Comparison of ENCODE assay signal across 22 cellular contexts in genomic region chr9:15738011-15738410, GRCh38.
A peak's percentile ranks its signal among the peaks of the same experiment; 100 is the strongest.
DNase-seq lines count a peak whose midpoint lies in the region; ATAC-seq, FAIRE-seq and TF ChIP-seq lines count a peak whose summit lies in the region.
"Had no signal": no experiment of that assay in that cellular context is flagged by ENCODE, and none has a peak within 500 bp of the region (broad histone marks: within the 10 kb centered on the region; RNA-seq: fewer than 3 reads in every experiment).

No MANE protein-coding gene starts in this region.

- no peak overlapping the region for H3K27ac ChIP-seq in A549
- H3K27ac ChIP-seq: C4-2B, heart right ventricle, tibial nerve, WERI-Rb-1 had no signal

- TF ChIP-seq RAD21 in A549 (conservative IDR thresholded peaks at IDR 0.05 in 1 of 2, IDR thresholded peaks at IDR 0.05 in 1 of 2), result no peak

- peak overlapping the region; percentile 32 for H3K4me2 ChIP-seq in A549

- H3K4me3 ChIP-seq in A549 (no peak overlapping the region), cardiac fibroblast (replicated peaks in 1 of 2; ENCODE audit: low read depth in 2 of 2, low read length in 2 of 2) (no peak overlapping the region)
- H3K4me3 ChIP-seq: heart right ventricle, tibial nerve had no signal

- no peak for TF ChIP-seq POLR2A in A549 (IDR thresholded peaks at IDR 0.05; ENCODE audit: low read length)

- H3K9me3 ChIP-seq in A549, result no peaks in the 10 kb centered on the region
- H3K9me3 ChIP-seq: tibial nerve had no signal

- WGBS in A549 (ENCODE audit: missing lambda C conversion rate), result 28% methylated on average over 1 of the region's 1 CpG

- DNase-seq in A549 (ENCODE audit: low read depth in 1 of 2, low spot score in 1 of 2) (peak in 1 of 2 experiments; percentile 5), LHCN-M2 (ENCODE audit: low read depth) (peak; percentile 90), cardiac fibroblast (ENCODE audit: low read depth in 2 of 2) (peak; percentile 69 to 73), left kidney (ENCODE audit: low read depth, low spot score) (peak; percentile 69), NCI-H1694 (lab: John Stamatoyannopoulos, UW) (no peak)
- DNase-seq in stimulated activated naive CD8-positive, alpha-beta T cell treated with anti-CD3 and anti-CD28 coated beads, Interleukin-15, Interleukin-2, amounts not matched to agents 100 U/mL and 50 U/mL, for 24 hours, result no peak
- no peak for DNase-seq in activated CD4-positive, alpha-beta T cell treated with anti-CD3 and anti-CD28 coated beads, Interleukin-2, amount 50 U/mL, for 48 hours
- DNase-seq: activated CD4-positive, alpha-beta T cell treated with anti-CD3 and anti-CD28 coated beads, Interleukin-2, amount 50 U/mL, for 4 hours; activated naive CD4-positive, alpha-beta T cell treated with anti-CD3 and anti-CD28 coated beads for 36 hours; heart right ventricle; NCI-H1694 treated with DMSO at 0.1 percent for 48 hours; NCI-H524; Right ventricle myocardium superior; stimulated activated CD4-positive, alpha-beta T cell treated with anti-CD3 and anti-CD28 coated beads, Interleukin-15, amount 100 ng/mL, for 24 hours; stimulated activated naive B cell treated with anti-CD40 and anti-IgM and Interleukin-4, amounts not matched to agents 10 μg/mL and 1 μg/mL and 100 μg/mL, for 72 hours; WERI-Rb-1 had no signal

- CTCF ChIA-PET in A549 (lab: Yijun Ruan, JAX), result no interaction called here

- FAIRE-seq in A549 (lab: Jason Lieb, UNC), result no peak
- FAIRE-seq: A204.1, islet of Langerhans had no signal

- no peak for TF ChIP-seq EP300 in A549 (IDR thresholded peaks at IDR 0.05)

- TF ChIP-seq CTCF in A549 (IDR thresholded peaks at IDR 0.05), result no peak
- no peak for TF ChIP-seq CTCF in cardiac fibroblast (IDR thresholded peaks at IDR 0.05; ENCODE audit: low read depth, low read length)

- no peak for ATAC-seq in A549
- ATAC-seq in stimulated activated naive CD8-positive, alpha-beta T cell treated with anti-CD3 and anti-CD28 coated beads, Interleukin-15, Interleukin-2, amounts not matched to agents 100 U/mL and 50 U/mL, for 24 hours, result no peak
- ATAC-seq in GM18520 (IDR thresholded peaks at IDR 0.05; ENCODE audit: unreplicated experiment), result no peak
- ATAC-seq: esophagus mucosa; heart right ventricle; stimulated activated naive B cell treated with anti-CD40 and anti-IgM and Interleukin-4, amounts not matched to agents 10 μg/mL and 1 μg/mL and 100 μg/mL, for 72 hours had no signal

- POLR2A ChIA-PET in A549 (lab: Yijun Ruan, JAX), result no interaction called here

- H3K4me1 ChIP-seq in A549, result peaks cover 31% of the 10 kb centered on the region
- H3K4me1 ChIP-seq: tibial nerve had no signal

TF ChIP-seq in A549, 52 proteins besides CTCF, POLR2A, EP300 and RAD21:
- TF ChIP-seq NR3C1 (IDR thresholded peaks at IDR 0.05), result no peak
- no peak for TF ChIP-seq GATA3 (IDR thresholded peaks at IDR 0.05; ENCODE audit: borderline replicate concordance)
- TF ChIP-seq ELK1 (IDR thresholded peaks at IDR 0.05; ENCODE audit: low read depth, low read length), result no peak
- TF ChIP-seq ATOH8 (CRISPR knock-in tag; IDR thresholded peaks at IDR 0.05; ENCODE audit: low read depth), result no peak
- no peak for TF ChIP-seq ZSCAN20 (CRISPR knock-in tag; IDR thresholded peaks at IDR 0.05)
- no peak for TF ChIP-seq BHLHE40 (IDR thresholded peaks at IDR 0.05; ENCODE audit: low read depth, low read length)
- no peak for TF ChIP-seq ZC3H11A (IDR thresholded peaks at IDR 0.05)
- TF ChIP-seq HES2 (IDR thresholded peaks at IDR 0.05), result no peak
- no peak for TF ChIP-seq CHD4 (IDR thresholded peaks at IDR 0.05; ENCODE audit: borderline replicate concordance)
- no peak for TF ChIP-seq MAZ (IDR thresholded peaks at IDR 0.05; ENCODE audit: borderline replicate concordance, low read depth, low read length)
- no peak for TF ChIP-seq SREBF2 (IDR thresholded peaks at IDR 0.05)
- TF ChIP-seq ZNF302 (CRISPR knock-in tag; IDR thresholded peaks at IDR 0.05), result no peak

Comparison
In these comparisons a context has a peak if more than half of its experiments do, and no peak if none do; other contexts are left out.
1. DNase-seq: peak in LHCN-M2 (single experiment), cardiac fibroblast (2 of 2) and left kidney (single experiment); none in stimulated activated naive CD8-positive, alpha-beta T cell treated with anti-CD3 and anti-CD28 coated beads, Interleukin-15, Interleukin-2, amounts not matched to agents 100 U/mL and 50 U/mL, for 24 hours (single experiment), activated CD4-positive, alpha-beta T cell treated with anti-CD3 and anti-CD28 coated beads, Interleukin-2, amount 50 U/mL, for 48 hours (0 of 2) and NCI-H1694 (single experiment).